ENCODE assay signal across 1 cellular context in the genomic region with DNA sequence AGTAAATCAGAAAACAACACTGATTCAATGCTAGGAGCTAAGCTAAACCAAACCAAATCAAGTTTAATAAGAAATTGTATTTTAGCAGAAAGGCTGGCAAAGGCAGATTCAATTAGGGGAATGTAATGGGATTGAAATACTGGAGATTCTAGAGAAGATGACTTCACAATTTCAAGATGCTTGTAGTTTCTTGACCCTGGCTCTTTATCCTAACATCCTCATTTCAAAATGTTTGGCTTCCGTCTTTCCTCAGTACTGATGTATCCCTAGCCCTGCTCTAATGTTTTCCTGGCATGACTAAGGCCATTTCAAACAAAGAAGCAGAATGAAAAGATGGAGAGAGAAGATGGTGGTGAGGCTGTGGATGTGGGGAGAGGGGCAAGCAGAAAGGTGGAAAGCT.
TF ChIP-seq lines count a peak whose summit lies in the region.

No MANE protein-coding gene starts in this region.

TF ChIP-seq in SK-N-SH treated with all-trans-retinoic acid at 6 μM for 48 hours, 23 proteins besides CTCF, POLR2A, EP300 and RAD21 (continued from another document):
- no peak for TF ChIP-seq RARB (CRISPR knock-in tag; IDR thresholded peaks at IDR 0.05)
- TF ChIP-seq ZFP30 (CRISPR knock-in tag; IDR thresholded peaks at IDR 0.05): no peak
- peak; percentile 30; the same call in 1 of the 2 replicates for TF ChIP-seq CSDC2 (CRISPR knock-in tag; IDR thresholded peaks at IDR 0.05)
- no peak for TF ChIP-seq ZC3H10 (CRISPR knock-in tag; IDR thresholded peaks at IDR 0.05)
- no peak for TF ChIP-seq CREB5 (CRISPR knock-in tag; IDR thresholded peaks at IDR 0.05; ENCODE audit: low read depth)
